ENCODE assay signal across 9 cellular contexts in the genomic region with DNA sequence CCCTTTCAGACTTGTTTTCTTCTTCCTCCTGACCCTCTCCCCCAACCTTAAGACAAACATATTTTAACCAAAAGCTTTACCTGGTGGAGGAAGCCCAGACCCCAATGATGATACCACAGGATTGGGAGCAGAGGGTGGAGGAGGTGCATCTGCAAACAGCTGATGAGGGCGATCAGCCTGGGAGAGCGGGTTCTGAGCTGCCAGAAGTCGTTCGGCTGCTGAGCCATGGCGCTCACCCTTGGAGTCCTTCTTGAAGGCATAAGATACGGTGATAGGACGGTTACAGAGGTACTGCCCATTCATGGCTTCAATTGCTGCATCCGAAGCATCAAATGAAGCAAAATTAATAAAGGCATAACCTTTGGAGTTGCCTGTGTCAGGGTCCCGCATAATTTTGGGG. TPM values are rescaled to one million over a fixed set of nuclear protein-coding genes. Genes with fewer than 3 reads are reported as not detected.
DNase-seq lines count a peak whose midpoint lies in the region; ATAC-seq and TF ChIP-seq lines count a peak whose summit lies in the region.
"Had no signal": no experiment of that assay in that cellular context is flagged by ENCODE, and none has a peak within 500 bp of the region (broad histone marks: within the 10 kb centered on the region; RNA-seq: fewer than 3 reads in every experiment).

No MANE protein-coding gene starts in this region.

- H3K9me3 ChIP-seq in T-helper 17 cell (ENCODE audit: control insufficient read depth, low read length, poor library complexity, severe bottlenecking), result no peaks in the 10 kb centered on the region

- H3K4me3 Mint-ChIP-seq in activated CD8-positive, alpha-beta memory T cell treated with anti-CD3 and anti-CD28 coated beads, Interleukin-2, amount 10 ng/mL, durations not matched to agents 7 days and 5 days, result peak overlapping the region; percentile 100
- H3K4me3 Mint-ChIP-seq in T-helper 17 cell (peak overlapping the region; percentile 97), glutamatergic neuron (ENCODE audit: unreplicated experiment) (peak overlapping the region; percentile 100)
- peak overlapping the region; percentile 60 to 97 for H3K4me3 Mint-ChIP-seq in stimulated activated naive B cell treated with anti-CD40 and anti-IgM and Interleukin-4, amounts not matched to agents 10 μg/mL and 1 μg/mL and 100 μg/mL, for 72 hours

- peak overlapping the region; percentile 50 for H3K27ac Mint-ChIP-seq in activated CD8-positive, alpha-beta memory T cell treated with anti-CD3 and anti-CD28 coated beads, Interleukin-2, amount 10 ng/mL, durations not matched to agents 7 days and 5 days
- peak overlapping the region; percentile 85 for H3K27ac Mint-ChIP-seq in T-helper 17 cell
- H3K27ac Mint-ChIP-seq in glutamatergic neuron (ENCODE audit: unreplicated experiment), result no peak overlapping the region
- no peak overlapping the region for H3K27ac Mint-ChIP-seq in stimulated activated naive B cell treated with anti-CD40 and anti-IgM and Interleukin-4, amounts not matched to agents 10 μg/mL and 1 μg/mL and 100 μg/mL, for 72 hours

- peaks cover 49% of the 10 kb centered on the region for H3K36me3 Mint-ChIP-seq in activated CD8-positive, alpha-beta memory T cell treated with anti-CD3 and anti-CD28 coated beads, Interleukin-2, amount 10 ng/mL, durations not matched to agents 7 days and 5 days
- peaks cover 28% of the 10 kb centered on the region for H3K36me3 Mint-ChIP-seq in T-helper 17 cell (ENCODE audit: low read depth)
- peaks cover 9% of the 10 kb centered on the region for H3K36me3 Mint-ChIP-seq in glutamatergic neuron (ENCODE audit: unreplicated experiment)
- H3K36me3 Mint-ChIP-seq in stimulated activated naive B cell treated with anti-CD40 and anti-IgM and Interleukin-4, amounts not matched to agents 10 μg/mL and 1 μg/mL and 100 μg/mL, for 72 hours, result peaks cover 44 to 61% of the 10 kb centered on the region in 2 donors

- CTCF ChIA-PET in activated CD8-positive, alpha-beta memory T cell treated with anti-CD3 and anti-CD28 coated beads, Interleukin-2, amount 10 ng/mL, durations not matched to agents 7 days and 5 days (lab: Charles Lee), result no interaction called here

- H3K4me1 Mint-ChIP-seq in activated CD8-positive, alpha-beta memory T cell treated with anti-CD3 and anti-CD28 coated beads, Interleukin-2, amount 10 ng/mL, durations not matched to agents 7 days and 5 days, result peaks cover 54% of the 10 kb centered on the region
- peaks cover 42% of the 10 kb centered on the region for H3K4me1 Mint-ChIP-seq in T-helper 17 cell
- peaks cover 12% of the 10 kb centered on the region for H3K4me1 Mint-ChIP-seq in glutamatergic neuron (ENCODE audit: low read depth, unreplicated experiment)
- H3K4me1 Mint-ChIP-seq in stimulated activated naive B cell treated with anti-CD40 and anti-IgM and Interleukin-4, amounts not matched to agents 10 μg/mL and 1 μg/mL and 100 μg/mL, for 72 hours, result peaks cover 24 to 45% of the 10 kb centered on the region in 2 donors

- H3K9me3 Mint-ChIP-seq in activated CD8-positive, alpha-beta memory T cell treated with anti-CD3 and anti-CD28 coated beads, Interleukin-2, amount 10 ng/mL, durations not matched to agents 7 days and 5 days (ENCODE audit: low read depth), result no peaks in the 10 kb centered on the region
- H3K9me3 Mint-ChIP-seq in glutamatergic neuron (ENCODE audit: unreplicated experiment), result peaks cover 9% of the 10 kb centered on the region
- no peaks in the 10 kb centered on the region for H3K9me3 Mint-ChIP-seq in stimulated activated naive B cell treated with anti-CD40 and anti-IgM and Interleukin-4, amounts not matched to agents 10 μg/mL and 1 μg/mL and 100 μg/mL, for 72 hours

- no peak for ATAC-seq in activated CD8-positive, alpha-beta memory T cell treated with anti-CD3 and anti-CD28 coated beads, Interleukin-2, amount 10 ng/mL, durations not matched to agents 7 days and 5 days
- no peak for ATAC-seq in T-helper 17 cell
- ATAC-seq in stimulated activated naive B cell treated with anti-CD40 and anti-IgM and Interleukin-4, amounts not matched to agents 10 μg/mL and 1 μg/mL and 100 μg/mL, for 72 hours (replicated peaks), result no peak
- no peak for ATAC-seq in HG03571 (IDR thresholded peaks at IDR 0.05; ENCODE audit: unreplicated experiment)
- ATAC-seq: activated CD4-positive, CD25-positive, alpha-beta regulatory T cell treated with anti-CD3 and anti-CD28 coated beads, Interleukin-2, amount 50 U/mL, for 24 hours had no signal

- no peak for TF ChIP-seq CTCF in glutamatergic neuron (IDR thresholded peaks at IDR 0.05; ENCODE audit: partially characterized antibody, unreplicated experiment)

- no peak for DNase-seq in activated CD8-positive, alpha-beta memory T cell treated with anti-CD3 and anti-CD28 coated beads, Interleukin-2, amount 10 ng/mL, durations not matched to agents 7 days and 5 days
- no peak for DNase-seq in activated CD8-positive, alpha-beta memory T cell treated with anti-CD3 and anti-CD28 coated beads, Interleukin-2, amount 50 U/mL, for 4 hours
- no peak for DNase-seq in T-helper 17 cell
- no peak for DNase-seq in glutamatergic neuron
- DNase-seq in stimulated activated naive B cell treated with anti-CD40 and anti-IgM and Interleukin-4, amounts not matched to agents 10 μg/mL and 1 μg/mL and 100 μg/mL, for 72 hours, result no peak
- DNase-seq in OCI-M2 (lab: John Stamatoyannopoulos, UW; ENCODE audit: unreplicated experiment), result no peak
- DNase-seq in hippocampal formation (lab: John Stamatoyannopoulos, UW), result no peak

- no peaks in the 10 kb centered on the region for H3K27me3 Mint-ChIP-seq in activated CD8-positive, alpha-beta memory T cell treated with anti-CD3 and anti-CD28 coated beads, Interleukin-2, amount 10 ng/mL, durations not matched to agents 7 days and 5 days
- H3K27me3 Mint-ChIP-seq in T-helper 17 cell, result no peaks in the 10 kb centered on the region
- H3K27me3 Mint-ChIP-seq in glutamatergic neuron (ENCODE audit: unreplicated experiment), result peaks cover 9% of the 10 kb centered on the region
- H3K27me3 Mint-ChIP-seq in stimulated activated naive B cell treated with anti-CD40 and anti-IgM and Interleukin-4, amounts not matched to agents 10 μg/mL and 1 μg/mL and 100 μg/mL, for 72 hours, result peaks cover 2 to 3% of the 10 kb centered on the region in 2 donors

RNA-seq across cellular contexts. Expression of gene SF3B4, which starts 1.3 kb away (rescaled TPM):
- 100 to 1,000 TPM in 1 of 2 experiments, 10 to 100 TPM in 1; 79.4 to 109 TPM for total RNA-seq in activated CD8-positive, alpha-beta memory T cell treated with anti-CD3 and anti-CD28 coated beads, Interleukin-2, amount 10 ng/mL, durations not matched to agents 7 days and 5 days
- 10 to 100 TPM; 47.2 to 53.2 TPM for total RNA-seq in T-helper 17 cell
- total RNA-seq in glutamatergic neuron (ENCODE audit: unreplicated experiment), result 47.3 TPM

RNA-seq across cellular contexts. Expression of gene SV2A, which starts 8.7 kb away (rescaled TPM):
- total RNA-seq in activated CD8-positive, alpha-beta memory T cell treated with anti-CD3 and anti-CD28 coated beads, Interleukin-2, amount 10 ng/mL, durations not matched to agents 7 days and 5 days, result 10 to 100 TPM; 15.8 to 17.1 TPM
- total RNA-seq in T-helper 17 cell, result 1 to 10 TPM; 4.6 to 4.7 TPM
- total RNA-seq in glutamatergic neuron (ENCODE audit: unreplicated experiment), result 34.9 TPM

RNA-seq across cellular contexts. Expression of gene MTMR11, which starts 10.4 kb away (rescaled TPM):
- total RNA-seq in activated CD8-positive, alpha-beta memory T cell treated with anti-CD3 and anti-CD28 coated beads, Interleukin-2, amount 10 ng/mL, durations not matched to agents 7 days and 5 days, result 1 to 10 TPM; 2.0 to 2.9 TPM
- total RNA-seq in T-helper 17 cell, result under 1 TPM; 0.35 to 0.73 TPM
- total RNA-seq in glutamatergic neuron (ENCODE audit: unreplicated experiment), result 2.6 TPM

RNA-seq across cellular contexts. Expression of gene BOLA1, which starts 26.9 kb away (rescaled TPM):
- 10 to 100 TPM; 24.4 to 28.6 TPM for total RNA-seq in activated CD8-positive, alpha-beta memory T cell treated with anti-CD3 and anti-CD28 coated beads, Interleukin-2, amount 10 ng/mL, durations not matched to agents 7 days and 5 days
- total RNA-seq in T-helper 17 cell, result 1 to 10 TPM; 5.3 to 7.2 TPM
- 6.4 TPM for total RNA-seq in glutamatergic neuron (ENCODE audit: unreplicated experiment)

Comparison
In these comparisons a context has a peak if more than half of its experiments do, and no peak if none do; other contexts are left out.
1. H3K27ac Mint-ChIP-seq: peak in activated CD8-positive, alpha-beta memory T cell treated with anti-CD3 and anti-CD28 coated beads, Interleukin-2, amount 10 ng/mL, durations not matched to agents 7 days and 5 days (single experiment) and T-helper 17 cell (single experiment); none in glutamatergic neuron (single experiment) and stimulated activated naive B cell treated with anti-CD40 and anti-IgM and Interleukin-4, amounts not matched to agents 10 μg/mL and 1 μg/mL and 100 μg/mL, for 72 hours (single experiment).
2. Peak in every context shown above with its lines, with median percentiles within 50 percentile points of each other: H3K4me3 Mint-ChIP-seq.